In the genomic region with DNA sequence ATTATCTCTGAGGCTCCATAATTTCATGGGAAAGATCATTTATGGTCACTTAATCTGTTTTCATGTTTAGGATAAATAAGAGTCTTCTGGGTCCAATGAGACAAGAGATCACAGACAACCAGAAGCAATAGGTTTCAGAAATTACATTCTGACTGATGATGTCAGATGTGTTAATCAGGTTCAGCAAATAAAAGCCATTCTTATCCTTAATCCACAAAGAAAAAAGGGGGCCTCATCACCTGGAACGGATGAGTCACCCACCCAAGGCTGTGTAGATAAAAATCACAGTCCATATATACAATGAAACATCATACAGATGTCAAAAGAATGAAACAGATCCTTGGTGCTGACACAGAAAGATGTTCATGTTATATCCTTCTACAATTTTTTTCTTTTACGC, we compare ENCODE assay signal across 1 cellular context.
TF ChIP-seq lines count a peak whose summit lies in the region.

No MANE protein-coding gene starts in this region.

TF ChIP-seq in neural cell, 6 proteins besides CTCF, POLR2A, EP300 and RAD21:
- no peak for TF ChIP-seq MXI1 (conservative IDR thresholded peaks at IDR 0.05; ENCODE audit: poor library complexity, severe bottlenecking)
- TF ChIP-seq EZH2 (IDR thresholded peaks at IDR 0.05; ENCODE audit: borderline replicate concordance, insufficient read depth, low read length, poor library complexity, severe bottlenecking) = no peak
- no peak for TF ChIP-seq TAF1 (IDR thresholded peaks at IDR 0.05; ENCODE audit: low read depth)
- TF ChIP-seq SMC3 (conservative IDR thresholded peaks at IDR 0.05; ENCODE audit: poor library complexity) = no peak
- TF ChIP-seq, protein P1, sequence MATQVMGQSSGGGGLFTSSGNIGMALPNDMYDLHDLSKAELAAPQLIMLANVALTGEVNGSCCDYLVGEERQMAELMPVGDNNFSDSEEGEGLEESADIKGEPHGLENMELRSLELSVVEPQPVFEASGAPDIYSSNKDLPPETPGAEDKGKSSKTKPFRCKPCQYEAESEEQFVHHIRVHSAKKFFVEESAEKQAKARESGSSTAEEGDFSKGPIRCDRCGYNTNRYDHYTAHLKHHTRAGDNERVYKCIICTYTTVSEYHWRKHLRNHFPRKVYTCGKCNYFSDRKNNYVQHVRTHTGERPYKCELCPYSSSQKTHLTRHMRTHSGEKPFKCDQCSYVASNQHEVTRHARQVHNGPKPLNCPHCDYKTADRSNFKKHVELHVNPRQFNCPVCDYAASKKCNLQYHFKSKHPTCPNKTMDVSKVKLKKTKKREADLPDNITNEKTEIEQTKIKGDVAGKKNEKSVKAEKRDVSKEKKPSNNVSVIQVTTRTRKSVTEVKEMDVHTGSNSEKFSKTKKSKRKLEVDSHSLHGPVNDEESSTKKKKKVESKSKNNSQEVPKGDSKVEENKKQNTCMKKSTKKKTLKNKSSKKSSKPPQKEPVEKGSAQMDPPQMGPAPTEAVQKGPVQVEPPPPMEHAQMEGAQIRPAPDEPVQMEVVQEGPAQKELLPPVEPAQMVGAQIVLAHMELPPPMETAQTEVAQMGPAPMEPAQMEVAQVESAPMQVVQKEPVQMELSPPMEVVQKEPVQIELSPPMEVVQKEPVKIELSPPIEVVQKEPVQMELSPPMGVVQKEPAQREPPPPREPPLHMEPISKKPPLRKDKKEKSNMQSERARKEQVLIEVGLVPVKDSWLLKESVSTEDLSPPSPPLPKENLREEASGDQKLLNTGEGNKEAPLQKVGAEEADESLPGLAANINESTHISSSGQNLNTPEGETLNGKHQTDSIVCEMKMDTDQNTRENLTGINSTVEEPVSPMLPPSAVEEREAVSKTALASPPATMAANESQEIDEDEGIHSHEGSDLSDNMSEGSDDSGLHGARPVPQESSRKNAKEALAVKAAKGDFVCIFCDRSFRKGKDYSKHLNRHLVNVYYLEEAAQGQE (IDR thresholded peaks at IDR 0.05; ENCODE audit: borderline replicate concordance) = no peak
- TF ChIP-seq POLR2AphosphoS5 (IDR thresholded peaks at IDR 0.05) = no peak
